1 cellular context compared by ENCODE assay signal in the genomic region with DNA sequence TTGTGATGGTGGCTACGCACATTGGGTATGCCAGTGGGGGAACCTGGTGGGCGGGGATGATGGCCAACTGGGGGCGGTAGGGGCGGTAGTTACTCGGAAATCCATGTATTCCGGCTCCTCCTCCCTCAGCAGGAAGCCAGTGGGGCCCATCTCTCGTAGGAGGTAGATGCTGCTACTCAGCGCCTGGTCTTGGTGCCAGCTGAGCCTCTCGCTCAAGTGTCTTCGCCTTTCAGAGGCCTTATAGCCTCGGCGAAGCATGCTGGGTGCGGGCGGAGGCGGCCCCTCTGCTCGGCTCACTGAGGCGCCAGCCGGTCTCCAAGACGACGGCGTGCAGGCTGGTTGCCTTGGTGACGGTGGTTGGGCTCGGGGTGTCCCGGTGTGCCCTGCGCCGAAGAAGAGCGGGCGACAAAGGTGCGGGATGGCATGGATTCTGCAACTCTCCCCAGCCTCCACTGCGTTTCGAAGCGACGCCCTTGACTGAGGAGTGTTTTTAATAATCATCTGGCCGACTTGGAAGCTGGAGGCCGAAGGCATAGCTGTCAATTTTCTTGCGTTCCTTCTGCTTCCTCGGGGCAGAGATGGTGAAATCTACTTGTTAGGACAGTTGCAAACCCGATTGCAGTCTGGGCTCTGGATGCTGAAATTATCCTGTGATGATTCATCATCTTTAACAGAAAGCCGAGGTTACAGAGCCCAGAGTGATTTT.
TF ChIP-seq lines count a peak whose summit lies in the region.

A gene with protein sequence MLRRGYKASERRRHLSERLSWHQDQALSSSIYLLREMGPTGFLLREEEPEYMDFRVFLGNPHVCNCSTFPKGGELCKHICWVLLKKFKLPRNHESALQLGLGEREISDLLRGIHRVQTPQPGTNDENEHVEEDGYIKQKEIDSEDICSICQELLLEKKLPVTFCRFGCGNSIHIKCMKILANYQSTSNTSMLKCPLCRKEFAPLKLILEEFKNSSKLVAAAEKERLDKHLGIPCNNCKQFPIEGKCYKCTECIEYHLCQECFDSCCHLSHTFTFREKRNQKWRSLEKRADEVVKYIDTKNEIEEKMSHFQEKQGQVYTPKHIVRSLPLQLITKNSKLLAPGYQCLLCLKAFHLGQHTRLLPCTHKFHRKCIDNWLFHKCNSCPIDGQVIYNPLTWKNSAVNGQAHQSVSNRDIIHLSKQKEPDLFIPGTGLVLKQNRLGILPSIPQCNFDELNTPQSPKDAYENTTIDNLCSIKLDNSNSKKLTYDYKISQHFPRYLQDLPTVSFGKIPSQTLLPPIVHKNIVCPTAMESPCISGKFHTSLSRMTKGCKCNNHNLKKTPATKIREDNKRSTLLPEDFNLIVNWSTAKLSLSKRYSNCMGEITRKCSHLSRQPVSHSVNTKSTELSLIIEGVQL (minus strand): TSS at position 298 of the 706 bp plus-strand sequence. CDS start 40 bp downstream, at position 258.

TF ChIP-seq in K562, 482 proteins besides CTCF, POLR2A, EP300 and RAD21 (continued from another document):
- TF ChIP-seq, protein P1, sequence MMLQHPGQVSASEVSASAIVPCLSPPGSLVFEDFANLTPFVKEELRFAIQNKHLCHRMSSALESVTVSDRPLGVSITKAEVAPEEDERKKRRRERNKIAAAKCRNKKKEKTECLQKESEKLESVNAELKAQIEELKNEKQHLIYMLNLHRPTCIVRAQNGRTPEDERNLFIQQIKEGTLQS (IDR thresholded peaks at IDR 0.05) = no peak
- TF ChIP-seq, protein P1 (CRISPR knock-in tag; conservative IDR thresholded peaks at IDR 0.05) = no peak
- TF ChIP-seq RFX1 (IDR thresholded peaks at IDR 0.05) (peak; percentile 74), ZNF133 (CRISPR knock-in tag; IDR thresholded peaks at IDR 0.05) (no peak), SAFB2 (IDR thresholded peaks at IDR 0.05; ENCODE audit: borderline replicate concordance, low read depth, low read length, severe bottlenecking) (no peak), MYNN (IDR thresholded peaks at IDR 0.05) (peak; percentile 37; the same call in 1 of the 2 replicates), MYNN (CRISPR knock-in tag; IDR thresholded peaks at IDR 0.05) (no peak), LCOR (CRISPR knock-in tag; IDR thresholded peaks at IDR 0.05) (no peak), SMARCB1 (IDR thresholded peaks at IDR 0.05; ENCODE audit: insufficient read length, low read depth) (no peak), KLF16 (IDR thresholded peaks at IDR 0.05) (no peak), EGR1 (conservative IDR thresholded peaks at IDR 0.05) (0 out of 2 replicates have a peak, but pooled peaks have one; percentile 12), MCM7 (IDR thresholded peaks at IDR 0.05) (no peak), FOXK1 (CRISPR knock-in tag; IDR thresholded peaks at IDR 0.05; ENCODE audit: borderline replicate concordance) (no peak)
- TF ChIP-seq, protein P2, sequence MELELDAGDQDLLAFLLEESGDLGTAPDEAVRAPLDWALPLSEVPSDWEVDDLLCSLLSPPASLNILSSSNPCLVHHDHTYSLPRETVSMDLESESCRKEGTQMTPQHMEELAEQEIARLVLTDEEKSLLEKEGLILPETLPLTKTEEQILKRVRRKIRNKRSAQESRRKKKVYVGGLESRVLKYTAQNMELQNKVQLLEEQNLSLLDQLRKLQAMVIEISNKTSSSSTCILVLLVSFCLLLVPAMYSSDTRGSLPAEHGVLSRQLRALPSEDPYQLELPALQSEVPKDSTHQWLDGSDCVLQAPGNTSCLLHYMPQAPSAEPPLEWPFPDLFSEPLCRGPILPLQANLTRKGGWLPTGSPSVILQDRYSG (tag; conservative IDR thresholded peaks at IDR 0.05; ENCODE audit: low read depth) = no peak
- TF ChIP-seq, protein P3, sequence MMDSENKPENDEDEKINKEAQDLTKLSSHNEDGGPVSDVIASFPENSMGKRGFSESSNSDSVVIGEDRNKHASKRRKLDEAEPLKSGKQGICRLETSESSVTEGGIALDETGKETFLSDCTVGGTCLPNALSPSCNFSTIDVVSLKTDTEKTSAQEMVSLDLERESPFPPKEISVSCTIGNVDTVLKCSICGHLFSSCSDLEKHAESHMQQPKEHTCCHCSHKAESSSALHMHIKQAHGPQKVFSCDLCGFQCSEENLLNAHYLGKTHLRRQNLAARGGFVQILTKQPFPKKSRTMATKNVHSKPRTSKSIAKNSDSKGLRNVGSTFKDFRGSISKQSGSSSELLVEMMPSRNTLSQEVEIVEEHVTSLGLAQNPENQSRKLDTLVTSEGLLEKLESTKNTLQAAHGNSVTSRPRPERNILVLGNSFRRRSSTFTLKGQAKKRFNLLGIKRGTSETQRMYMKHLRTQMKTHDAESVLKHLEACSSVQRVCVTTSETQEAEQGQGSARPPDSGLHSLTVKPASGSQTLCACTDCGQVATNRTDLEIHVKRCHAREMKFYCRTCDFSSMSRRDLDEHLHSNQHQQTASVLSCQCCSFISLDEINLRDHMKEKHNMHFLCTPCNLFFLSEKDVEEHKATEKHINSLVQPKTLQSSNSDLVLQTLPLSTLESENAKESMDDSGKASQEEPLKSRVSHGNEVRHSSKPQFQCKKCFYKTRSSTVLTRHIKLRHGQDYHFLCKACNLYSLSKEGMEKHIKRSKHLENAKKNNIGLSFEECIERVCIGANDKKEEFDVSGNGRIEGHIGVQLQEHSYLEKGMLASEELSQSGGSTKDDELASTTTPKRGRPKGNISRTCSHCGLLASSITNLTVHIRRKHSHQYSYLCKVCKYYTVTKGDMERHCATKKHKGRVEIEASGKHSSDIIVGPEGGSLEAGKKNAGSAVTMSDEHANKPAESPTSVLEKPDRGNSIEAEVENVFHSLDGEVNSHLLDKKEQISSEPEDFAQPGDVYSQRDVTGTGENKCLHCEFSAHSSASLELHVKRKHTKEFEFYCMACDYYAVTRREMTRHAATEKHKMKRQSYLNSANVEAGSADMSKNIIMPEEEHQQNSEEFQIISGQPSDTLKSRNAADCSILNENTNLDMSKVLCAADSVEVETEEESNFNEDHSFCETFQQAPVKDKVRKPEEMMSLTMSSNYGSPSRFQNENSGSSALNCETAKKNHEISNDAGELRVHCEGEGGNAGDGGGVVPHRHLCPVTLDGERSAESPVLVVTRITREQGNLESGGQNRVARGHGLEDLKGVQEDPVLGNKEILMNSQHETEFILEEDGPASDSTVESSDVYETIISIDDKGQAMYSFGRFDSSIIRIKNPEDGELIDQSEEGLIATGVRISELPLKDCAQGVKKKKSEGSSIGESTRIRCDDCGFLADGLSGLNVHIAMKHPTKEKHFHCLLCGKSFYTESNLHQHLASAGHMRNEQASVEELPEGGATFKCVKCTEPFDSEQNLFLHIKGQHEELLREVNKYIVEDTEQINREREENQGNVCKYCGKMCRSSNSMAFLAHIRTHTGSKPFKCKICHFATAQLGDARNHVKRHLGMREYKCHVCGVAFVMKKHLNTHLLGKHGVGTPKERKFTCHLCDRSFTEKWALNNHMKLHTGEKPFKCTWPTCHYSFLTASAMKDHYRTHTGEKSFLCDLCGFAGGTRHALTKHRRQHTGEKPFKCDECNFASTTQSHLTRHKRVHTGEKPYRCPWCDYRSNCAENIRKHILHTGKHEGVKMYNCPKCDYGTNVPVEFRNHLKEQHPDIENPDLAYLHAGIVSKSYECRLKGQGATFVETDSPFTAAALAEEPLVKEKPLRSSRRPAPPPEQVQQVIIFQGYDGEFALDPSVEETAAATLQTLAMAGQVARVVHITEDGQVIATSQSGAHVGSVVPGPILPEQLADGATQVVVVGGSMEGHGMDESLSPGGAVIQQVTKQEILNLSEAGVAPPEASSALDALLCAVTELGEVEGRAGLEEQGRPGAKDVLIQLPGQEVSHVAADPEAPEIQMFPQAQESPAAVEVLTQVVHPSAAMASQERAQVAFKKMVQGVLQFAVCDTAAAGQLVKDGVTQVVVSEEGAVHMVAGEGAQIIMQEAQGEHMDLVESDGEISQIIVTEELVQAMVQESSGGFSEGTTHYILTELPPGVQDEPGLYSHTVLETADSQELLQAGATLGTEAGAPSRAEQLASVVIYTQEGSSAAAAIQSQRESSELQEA (IDR thresholded peaks at IDR 0.05; ENCODE audit: low read depth) = no peak
